9 cellular contexts compared by ENCODE assay signal in the genomic region with DNA sequence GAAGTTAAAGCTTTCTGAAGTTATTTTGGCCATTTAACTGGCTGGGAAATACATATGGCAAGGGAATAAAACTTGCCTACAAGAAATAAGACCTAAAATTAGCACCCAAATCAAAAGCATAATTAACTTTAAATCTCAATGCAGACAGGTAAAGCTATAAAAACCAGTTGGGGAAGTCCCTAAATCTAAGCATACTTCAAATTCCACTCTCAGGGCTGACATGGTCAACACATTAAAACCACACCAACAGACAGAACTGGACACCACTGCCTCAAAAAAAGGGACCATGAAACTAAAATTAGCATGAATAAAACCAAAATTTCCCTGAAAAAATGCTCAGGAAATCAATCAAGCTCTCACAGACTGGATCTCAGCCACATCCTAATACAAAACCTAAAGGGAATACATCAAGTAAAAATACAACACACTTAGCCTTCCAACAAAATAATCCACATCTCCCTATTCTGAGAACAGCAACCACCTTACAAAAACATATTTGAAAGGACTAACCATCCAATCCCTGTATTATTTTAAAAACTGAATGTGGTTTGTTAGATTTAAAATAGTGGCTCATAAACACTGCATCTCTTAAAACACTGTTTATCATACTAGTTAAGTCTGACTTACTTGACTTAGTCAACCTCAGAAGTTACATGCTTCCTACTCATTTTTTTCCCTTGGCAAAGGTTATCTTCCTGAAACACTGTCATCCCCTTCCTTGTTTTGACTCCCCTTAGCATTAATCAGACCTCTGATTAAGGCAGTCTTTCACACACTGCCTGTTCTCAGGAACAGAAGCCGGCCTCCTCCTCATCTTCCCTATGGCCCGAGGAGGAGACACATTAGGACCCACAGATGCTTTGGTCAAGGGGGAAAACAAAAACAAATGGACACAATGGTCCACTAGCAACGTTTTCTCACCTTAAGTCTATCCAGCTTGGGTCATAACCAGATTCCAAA. TPM values are rescaled to one million over a fixed set of nuclear protein-coding genes. Genes with fewer than 3 reads are reported as not detected.
DNase-seq lines count a peak whose midpoint lies in the region; ATAC-seq and TF ChIP-seq lines count a peak whose summit lies in the region.
"Had no signal": no experiment of that assay in that cellular context is flagged by ENCODE, and none has a peak within 500 bp of the region (broad histone marks: within the 10 kb centered on the region; RNA-seq: fewer than 3 reads in every experiment).

No MANE protein-coding gene starts in this region.

- no peak overlapping the region for H2AFZ ChIP-seq in parathyroid adenoma

- H3K27me3 ChIP-seq in RWPE2 (ENCODE audit: insufficient read depth, poor library complexity, severe bottlenecking): no peaks in the 10 kb centered on the region
- H3K27me3 ChIP-seq in parathyroid adenoma (ENCODE audit: control insufficient read depth, insufficient read depth, low read length): no peaks in the 10 kb centered on the region
- H3K27me3 ChIP-seq: pancreas had no signal

- DNase-seq in G401 (ENCODE audit: low spot score): peak; percentile 10
- no peak for DNase-seq in RWPE2 (ENCODE audit: low spot score)
- DNase-seq in epithelial cell of proximal tubule (ENCODE audit: low read depth): no peak
- DNase-seq in AG08396 (ENCODE audit: low spot score): no peak
- no peak for DNase-seq in activated CD4-positive, CD25-positive, alpha-beta regulatory T cell treated with anti-CD3 and anti-CD28 coated beads, Interleukin-2, amount 50 U/mL, for 72 hours
- no peak for DNase-seq in iPS-NIHi11 (ENCODE audit: low spot score)
- DNase-seq in SW 1271 (lab: John Stamatoyannopoulos, UW): no peak
- DNase-seq: pancreas had no signal

- no peaks in the 10 kb centered on the region for H3K9me3 ChIP-seq in RWPE2 (ENCODE audit: severe bottlenecking)
- no peaks in the 10 kb centered on the region for H3K9me3 ChIP-seq in parathyroid adenoma (ENCODE audit: control insufficient read depth, low read length)
- H3K9me3 ChIP-seq: pancreas had no signal

- in situ Hi-C loops in G401 (cut with HindIII; ENCODE audit: low sequenced_read_pairs): loop anchor here (10.0 kb wide), 1 partner anchor 105 kb away; a partner anchor contains a TSS

- ATAC-seq in RWPE2 (ENCODE audit: low read depth): peak; percentile 48

- peak overlapping the region; percentile 24 for H3K4me2 ChIP-seq in parathyroid adenoma (ENCODE audit: low read length)

- no peak overlapping the region for H3K4me3 ChIP-seq in RWPE2 (ENCODE audit: severe bottlenecking)
- H3K4me3 ChIP-seq in epithelial cell of proximal tubule (ENCODE audit: low read depth, low read length): peak overlapping the region; percentile 5
- peak overlapping the region; percentile 15 for H3K4me3 ChIP-seq in parathyroid adenoma (ENCODE audit: low read depth, low read length)
- H3K4me3 ChIP-seq: pancreas had no signal

- H3K27ac ChIP-seq in RWPE2 (ENCODE audit: poor library complexity, severe bottlenecking) (peak overlapping the region; percentile 23), parathyroid adenoma (no peak overlapping the region)

- peaks cover 58% of the 10 kb centered on the region for H3K79me2 ChIP-seq in parathyroid adenoma

- no peak for TF ChIP-seq CTCF in RWPE2 (IDR thresholded peaks at IDR 0.05; ENCODE audit: poor library complexity, severe bottlenecking)
- no peak for TF ChIP-seq CTCF in epithelial cell of proximal tubule (conservative IDR thresholded peaks at IDR 0.05; ENCODE audit: low read depth, low read length)
- TF ChIP-seq CTCF in parathyroid adenoma (IDR thresholded peaks at IDR 0.05): no peak

- H3K36me3 ChIP-seq in RWPE2 (ENCODE audit: low read depth) (peaks cover 99% of the 10 kb centered on the region), parathyroid adenoma (ENCODE audit: control insufficient read depth, insufficient read depth, low read length) (no peaks in the 10 kb centered on the region)

- H3K9ac ChIP-seq in parathyroid adenoma: no peak overlapping the region

- H3K4me1 ChIP-seq in RWPE2 (ENCODE audit: insufficient read depth, poor library complexity, severe bottlenecking) (peaks cover 56% of the 10 kb centered on the region), parathyroid adenoma (peaks cover 61% of the 10 kb centered on the region)

RNA-seq across cellular contexts. Expression of a gene that starts 8.3 kb away (rescaled TPM):
- 176 and 232 TPM in 2 replicates for total RNA-seq in G401 (2014; rRNA removed; shearing (Covaris generic))
- 140 and 239 TPM in 2 replicates for total RNA-seq in epithelial cell of proximal tubule
